In genomic region chr1:60978421-60979357, GRCh38 we compare ENCODE assay signal across 7 cellular contexts.
DNase-seq lines count a peak whose midpoint lies in the region; ATAC-seq and TF ChIP-seq lines count a peak whose summit lies in the region.

No MANE protein-coding gene starts in this region.

- intact Hi-C loops in gastrocnemius medialis (cut with DNase I; ENCODE audit: low total_unique reads): loop anchor here (10.0 kb wide), 1 partner anchor 606 kb away; no protein-coding TSS in a partner anchor

- no peak overlapping the region for H3K9ac ChIP-seq in fibroblast of lung (ENCODE audit: insufficient read depth, low read length)

- H3K4me1 ChIP-seq in fibroblast of lung (ENCODE audit: control insufficient read depth, extremely low read depth, insufficient read depth, low read length) (no peaks in the 10 kb centered on the region), gastrocnemius medialis (no peaks in the 10 kb centered on the region)

- H3K79me2 ChIP-seq in fibroblast of lung (ENCODE audit: control insufficient read depth, insufficient read depth, low read length): no peaks in the 10 kb centered on the region

- H3K36me3 ChIP-seq in fibroblast of lung (ENCODE audit: control insufficient read depth, insufficient read depth, low read length) (no peaks in the 10 kb centered on the region), gastrocnemius medialis (no peaks in the 10 kb centered on the region)

- in situ Hi-C loops in KBM-7 (cut with MboI; ENCODE audit: low pct_unique_long_range_greater_than_20kb, low sequenced_read_pairs) (no loop called here), gastrocnemius medialis (cut with MboI; ENCODE audit: low sequenced_read_pairs in 4 of 4) (loop anchor here in 2 of 4 donors (5.0 to 10.0 kb wide), 5 partner anchors 54 to 866 kb away; no protein-coding TSS in a partner anchor)

- no peaks in the 10 kb centered on the region for H4K20me1 ChIP-seq in fibroblast of lung (ENCODE audit: control insufficient read depth, extremely low read depth, insufficient read depth, low read length)

- TF ChIP-seq CTCF in GM10266 (IDR thresholded peaks at IDR 0.05; ENCODE audit: control insufficient read depth, insufficient read depth, low read depth, missing control alignments) (peak; percentile 50), fibroblast of lung (conservative IDR thresholded peaks at IDR 0.05 in 1 of 2, IDR thresholded peaks at IDR 0.05 in 1 of 2; ENCODE audit: low read depth in 1 of 2, low read length in 2 of 2) (peak; percentile 62 to 80), gastrocnemius medialis (IDR thresholded peaks at IDR 0.05 in 4 of 5, conservative IDR thresholded peaks at IDR 0.05 in 1 of 5) (peak in 4 of 5 experiments; percentile 26 to 55 (median 42))

- no peaks in the 10 kb centered on the region for H3K9me3 ChIP-seq in fibroblast of lung (ENCODE audit: control insufficient read depth, insufficient read depth, low read depth, low read length)
- no peaks in the 10 kb centered on the region for H3K9me3 ChIP-seq in gastrocnemius medialis

- no peak overlapping the region for H3K4me3 ChIP-seq in fibroblast of lung (replicated peaks in 1 of 4; ENCODE audit: control extremely low read depth in 1 of 4, insufficient read depth in 1 of 4, low read depth in 3 of 4, low read length in 4 of 4)
- no peak overlapping the region for H3K4me3 ChIP-seq in gastrocnemius medialis

- H2AFZ ChIP-seq in fibroblast of lung (ENCODE audit: low read length): no peak overlapping the region

- DNase-seq in GM10266 (ENCODE audit: extremely low spot score) (peak; percentile 26), KBM-7 (peak; percentile 38), fibroblast of lung (ENCODE audit: low read depth in 2 of 2) (peak; percentile 30 to 67), gastrocnemius medialis (peak; percentile 15 to 39), globus pallidus (ENCODE audit: low spot score) (no peak)
- peak; percentile 41 for DNase-seq in activated CD4-positive, alpha-beta T cell treated with anti-CD3 and anti-CD28 coated beads for 48 hours

- H3K4me2 ChIP-seq in fibroblast of lung (ENCODE audit: extremely low read depth, insufficient read depth, low read length): no peak overlapping the region

- no peak for TF ChIP-seq POLR2A in gastrocnemius medialis (IDR thresholded peaks at IDR 0.05)

- H3K27ac ChIP-seq in fibroblast of lung (ENCODE audit: insufficient read depth, low read length): no peak overlapping the region
- no peak overlapping the region for H3K27ac ChIP-seq in gastrocnemius medialis

- H3K27me3 ChIP-seq in fibroblast of lung (ENCODE audit: control insufficient read depth, insufficient read depth, low read length) (no peaks in the 10 kb centered on the region), gastrocnemius medialis (no peaks in the 10 kb centered on the region)

- ATAC-seq in GM21786 (IDR thresholded peaks at IDR 0.05; ENCODE audit: unreplicated experiment) (peak; percentile 72), gastrocnemius medialis (peak; percentile 82 to 88)
